25 cellular contexts compared by ENCODE assay signal in the genomic region with DNA sequence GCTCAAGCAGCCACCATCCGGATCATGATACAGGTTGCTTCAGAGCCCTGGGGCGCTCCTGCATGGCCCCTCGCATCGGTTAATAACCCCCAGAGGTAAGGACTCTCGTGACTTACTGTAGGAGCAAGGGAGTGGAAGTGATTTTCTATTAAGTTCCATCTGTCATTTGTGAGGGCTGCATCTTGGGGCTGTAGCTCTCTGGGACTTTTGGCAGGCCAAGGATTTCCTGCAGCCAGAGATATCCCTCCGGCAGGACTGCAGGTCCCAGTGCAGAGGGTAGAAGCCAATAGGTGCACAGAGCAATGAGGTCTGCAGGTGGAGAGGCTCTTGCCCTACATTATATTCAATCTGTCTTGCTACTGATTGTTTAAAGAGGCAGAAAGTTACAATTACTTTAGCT.
"Had no signal": no experiment of that assay in that cellular context is flagged by ENCODE, and none has a peak within 500 bp of the region (broad histone marks: within the 10 kb centered on the region; RNA-seq: fewer than 3 reads in every experiment).

No MANE protein-coding gene starts in this region.

- H3K27ac Mint-ChIP-seq: dendritic cell treated with granulocyte-macrophage colony-stimulating factor and Interleukin-4, amounts not matched to agents 40 ng/mL and 50 ng/mL, for 4 days; effector memory CD8-positive, alpha-beta T cell; endodermal cell; immature natural killer cell; naive thymus-derived CD4-positive, alpha-beta T cell had no signal

- H3K27ac ChIP-seq: colonic mucosa, epithelial cell of prostate, foreskin keratinocyte, gastroesophageal sphincter, heart left ventricle, hepatocyte, lower lobe of right lung had no signal

- H3K9me3 Mint-ChIP-seq: effector memory CD8-positive, alpha-beta T cell; endodermal cell had no signal

- H3K4me3 Mint-ChIP-seq: dendritic cell treated with granulocyte-macrophage colony-stimulating factor and Interleukin-4, amounts not matched to agents 40 ng/mL and 50 ng/mL, for 4 days; effector memory CD8-positive, alpha-beta T cell; endodermal cell; immature natural killer cell; naive thymus-derived CD4-positive, alpha-beta T cell had no signal

- H3K27me3 ChIP-seq: colonic mucosa, foreskin keratinocyte, heart left ventricle, hepatocyte had no signal

- H3K9me3 ChIP-seq: colonic mucosa, gastroesophageal sphincter, heart left ventricle, lower lobe of right lung had no signal

- H3K36me3 Mint-ChIP-seq: immature natural killer cell; naive thymus-derived CD4-positive, alpha-beta T cell had no signal

- H3K4me1 ChIP-seq: colonic mucosa, foreskin keratinocyte, gastroesophageal sphincter, heart left ventricle, lower lobe of right lung had no signal

- H3K27me3 Mint-ChIP-seq: dendritic cell treated with granulocyte-macrophage colony-stimulating factor and Interleukin-4, amounts not matched to agents 40 ng/mL and 50 ng/mL, for 4 days; effector memory CD8-positive, alpha-beta T cell; naive thymus-derived CD4-positive, alpha-beta T cell had no signal

- ATAC-seq: effector memory CD8-positive, alpha-beta T cell; esophagus mucosa; foreskin keratinocyte; gastroesophageal sphincter; heart left ventricle; left colon; left lobe of liver; left ventricle myocardium superior; lower lobe of right lung; naive thymus-derived CD4-positive, alpha-beta T cell had no signal

- H3K4me3 ChIP-seq: colonic mucosa, gastroesophageal sphincter, heart left ventricle, hepatocyte, lower lobe of right lung had no signal

- H3K4me1 Mint-ChIP-seq: endodermal cell; immature natural killer cell; naive thymus-derived CD4-positive, alpha-beta T cell had no signal

- DNase-seq: colonic mucosa; cortex of kidney; effector CD8-positive, alpha-beta T cell; effector memory CD8-positive, alpha-beta T cell; endodermal cell; erythroblast; foreskin keratinocyte; heart left ventricle; hypothalamus; immature natural killer cell; islet precursor cell; kidney; kidney glomerular epithelial cell; left colon; left ventricle myocardium superior; lower lobe of right lung; mesendoderm; midbrain; naive thymus-derived CD4-positive, alpha-beta T cell had no signal

- H3K36me3 ChIP-seq: colonic mucosa, gastroesophageal sphincter, heart left ventricle, lower lobe of right lung had no signal
